In genomic region chr1:207890136-207890738, GRCh38 we compare ENCODE assay signal across 8 cellular contexts. TPM values are rescaled to one million over a fixed set of nuclear protein-coding genes. Genes with fewer than 3 reads are reported as not detected.
DNase-seq lines count a peak whose midpoint lies in the region; ATAC-seq and TF ChIP-seq lines count a peak whose summit lies in the region.

No MANE protein-coding gene starts in this region.

- H3K27me3 Mint-ChIP-seq in naive thymus-derived CD8-positive, alpha-beta T cell, result peaks cover 0 to 11% (median 2%) of the 10 kb centered on the region in 5 donors

- H3K9ac ChIP-seq in SK-N-SH (peak overlapping the region; percentile 54), rectal smooth muscle tissue (ENCODE audit: low read length) (no peak overlapping the region)

- WGBS in SK-N-SH (ENCODE audit: low lambda C conversion rate), result 24% methylated on average over 4 of the region's 4 CpGs

- peaks cover 16 to 17% of the 10 kb centered on the region in 2 experiments for H3K4me1 ChIP-seq in SK-N-SH (ENCODE audit: control insufficient read depth in 1 of 2, insufficient read depth in 2 of 2, low read depth in 1 of 2, low read length in 1 of 2)
- H3K4me1 ChIP-seq in rectal smooth muscle tissue (ENCODE audit: control insufficient read depth, insufficient read depth, low read length), result peaks cover 1% of the 10 kb centered on the region

- H3K36me3 ChIP-seq in SK-N-SH (replicated peaks in 1 of 2; ENCODE audit: control insufficient read depth in 1 of 2, insufficient read depth in 2 of 2, low read length in 1 of 2) (no peaks in the 10 kb centered on the region), rectal smooth muscle tissue (ENCODE audit: control insufficient read depth, insufficient read depth, low read length) (no peaks in the 10 kb centered on the region)

- CTCF ChIA-PET in SK-N-SH (lab: Yijun Ruan, JAX), result interaction anchor here (1.4 kb wide), 1 partner anchor 73 kb away, joined by 6 read pairs; no protein-coding TSS in a partner anchor

- H3K27me3 ChIP-seq in SK-N-SH (ENCODE audit: insufficient read depth) (no peaks in the 10 kb centered on the region), rectal smooth muscle tissue (ENCODE audit: control insufficient read depth, insufficient read depth, low read length) (no peaks in the 10 kb centered on the region)

- H4K20me1 ChIP-seq in SK-N-SH (ENCODE audit: insufficient read depth), result no peaks in the 10 kb centered on the region

- TF ChIP-seq CTCF in SK-N-SH (IDR thresholded peaks at IDR 0.05), result no peak
- no peak for TF ChIP-seq CTCF in GM20000 (IDR thresholded peaks at IDR 0.05; ENCODE audit: extremely low read depth, missing control alignments)

- H3K36me3 Mint-ChIP-seq in naive thymus-derived CD8-positive, alpha-beta T cell, result no peaks in the 10 kb centered on the region

- DNase-seq in EH (ENCODE audit: low read depth) (peak; percentile 96), SK-N-SH (no peak), germinal center (ENCODE audit: low spot score) (peak; percentile 47), GM20000 (ENCODE audit: low spot score) (no peak)
- no peak for DNase-seq in naive thymus-derived CD8-positive, alpha-beta T cell
- no peak for DNase-seq in activated CD4-positive, alpha-beta T cell treated with anti-CD3 and anti-CD28 coated beads for 48 hours

- no peak; a peak in 1 of 4 replicates for TF ChIP-seq EP300 in SK-N-SH (IDR thresholded peaks at IDR 0.05; ENCODE audit: borderline replicate concordance in 1 of 2, low read depth in 1 of 2, low read length in 1 of 2)

- H3K9me2 ChIP-seq in SK-N-SH, result no peaks in the 10 kb centered on the region

- peak overlapping the region; percentile 46 for H3K4me2 ChIP-seq in SK-N-SH

- H3K9me3 Mint-ChIP-seq in naive thymus-derived CD8-positive, alpha-beta T cell, result no peaks in the 10 kb centered on the region

- H3K4me3 ChIP-seq in SK-N-SH (ENCODE audit: low read depth in 2 of 2, low read length in 1 of 2) (peak overlapping the region in 1 of 2 experiments; percentile 29; a peak in 2 of 4 replicates), rectal smooth muscle tissue (ENCODE audit: low read length) (no peak overlapping the region)

- H3K27ac Mint-ChIP-seq in naive thymus-derived CD8-positive, alpha-beta T cell, result no peak overlapping the region

- POLR2A ChIA-PET in SK-N-SH (lab: Yijun Ruan, JAX), result no interaction called here
- POLR2A ChIA-PET in naive thymus-derived CD8-positive, alpha-beta T cell (lab: Charles Lee), result no interaction called here

- H3K9me3 ChIP-seq in SK-N-SH, result no peaks in the 10 kb centered on the region

- H3K27ac ChIP-seq in SK-N-SH (ENCODE audit: low read depth in 2 of 2, low read length in 1 of 2) (peak overlapping the region; percentile 91 to 92), rectal smooth muscle tissue (ENCODE audit: low read depth, low read length) (peak overlapping the region; percentile 18)

- no peak for ATAC-seq in naive thymus-derived CD8-positive, alpha-beta T cell
- no peak for ATAC-seq in HG03442 (IDR thresholded peaks at IDR 0.05; ENCODE audit: unreplicated experiment)

- H3F3A ChIP-seq in SK-N-SH (replicated peaks; ENCODE audit: insufficient read depth), result peaks cover 16% of the 10 kb centered on the region

- H3K4me1 Mint-ChIP-seq in naive thymus-derived CD8-positive, alpha-beta T cell, result peaks cover 4 to 13% (median 9%) of the 10 kb centered on the region in 4 donors

- no peaks in the 10 kb centered on the region for H3K79me2 ChIP-seq in SK-N-SH (ENCODE audit: insufficient read depth)

- H3K4me3 Mint-ChIP-seq in naive thymus-derived CD8-positive, alpha-beta T cell, result no peak overlapping the region

- peak overlapping the region; percentile 88 for H2AFZ ChIP-seq in SK-N-SH (ENCODE audit: low read depth)

- TF ChIP-seq RAD21 in SK-N-SH (IDR thresholded peaks at IDR 0.05; ENCODE audit: low read length), result no peak

TF ChIP-seq in SK-N-SH, 30 proteins besides CTCF, POLR2A, EP300 and RAD21 (continues in another document):
- peak; percentile 61; the same call in 1 of the 2 replicates for TF ChIP-seq TEAD4 (IDR thresholded peaks at IDR 0.05; ENCODE audit: borderline replicate concordance, insufficient read depth)
- peak; percentile 44; the same call in 1 of the 2 replicates for TF ChIP-seq POLR2AphosphoS5 (IDR thresholded peaks at IDR 0.05; ENCODE audit: low read depth, low read length)
- peak; percentile 39; the same call in 1 of the 2 replicates for TF ChIP-seq TAF1 (IDR thresholded peaks at IDR 0.05; ENCODE audit: borderline replicate concordance, low read depth, low read length)
- TF ChIP-seq, protein P1, sequence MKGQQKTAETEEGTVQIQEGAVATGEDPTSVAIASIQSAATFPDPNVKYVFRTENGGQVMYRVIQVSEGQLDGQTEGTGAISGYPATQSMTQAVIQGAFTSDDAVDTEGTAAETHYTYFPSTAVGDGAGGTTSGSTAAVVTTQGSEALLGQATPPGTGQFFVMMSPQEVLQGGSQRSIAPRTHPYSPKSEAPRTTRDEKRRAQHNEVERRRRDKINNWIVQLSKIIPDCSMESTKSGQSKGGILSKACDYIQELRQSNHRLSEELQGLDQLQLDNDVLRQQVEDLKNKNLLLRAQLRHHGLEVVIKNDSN (IDR thresholded peaks at IDR 0.05; ENCODE audit: borderline replicate concordance, low read depth), result no peak
- TF ChIP-seq RCOR1 (IDR thresholded peaks at IDR 0.05; ENCODE audit: low read length), result no peak
- TF ChIP-seq FOXM1 (IDR thresholded peaks at IDR 0.05; ENCODE audit: low read depth), result no peak
- 0 out of 2 replicates have a peak, but pooled peaks have one; percentile 15 for TF ChIP-seq REST (IDR thresholded peaks at IDR 0.05; ENCODE audit: low read depth, low read length)
- no peak for TF ChIP-seq MAX (IDR thresholded peaks at IDR 0.05; ENCODE audit: low read depth)
- TF ChIP-seq ZBTB33 (IDR thresholded peaks at IDR 0.05; ENCODE audit: borderline replicate concordance, low read depth), result no peak
- TF ChIP-seq RFX5 (IDR thresholded peaks at IDR 0.05; ENCODE audit: low read length), result no peak
- 0 out of 2 replicates have a peak, but pooled peaks have one; percentile 37 for TF ChIP-seq RXRA (IDR thresholded peaks at IDR 0.05; ENCODE audit: borderline replicate concordance, low read depth)
- no peak for TF ChIP-seq NRF1 (IDR thresholded peaks at IDR 0.05; ENCODE audit: low read depth, low read length)
- TF ChIP-seq NFIC (IDR thresholded peaks at IDR 0.05; ENCODE audit: borderline replicate concordance), result 0 out of 2 replicates have a peak, but pooled peaks have one; percentile 19
- TF ChIP-seq GATA2 (CRISPR knock-in tag; IDR thresholded peaks at IDR 0.05), result no peak

RNA-seq across cellular contexts. Expression of gene CD34, which starts 20.7 kb away (rescaled TPM):
- polyA plus RNA-seq in SK-N-SH (2012; rRNA removed), result 0.59 and 0.62 TPM in 2 replicates
- polyA plus RNA-seq in SK-N-SH (2012; cell fraction: cytosol; rRNA removed), result 0.33 and 0.43 TPM in 2 replicates
- 0.42 and 0.54 TPM in 2 replicates for polyA plus RNA-seq in SK-N-SH (2012; cell fraction: nucleus; rRNA removed)
- total RNA-seq in naive thymus-derived CD8-positive, alpha-beta T cell, result not detected
- polyA plus RNA-seq in naive thymus-derived CD8-positive, alpha-beta T cell, result not detected

Comparison
In these comparisons a context has a peak if more than half of its experiments do, and no peak if none do; other contexts are left out.
1. DNase-seq: peak in EH (single experiment) and germinal center (single experiment); none in SK-N-SH (single experiment), naive thymus-derived CD8-positive, alpha-beta T cell (0 of 10), activated CD4-positive, alpha-beta T cell treated with anti-CD3 and anti-CD28 coated beads for 48 hours (single experiment) and GM20000 (single experiment).